In genomic region chr4:176241703-176242102, GRCh38 we compare ENCODE assay signal across 20 cellular contexts. TPM values are rescaled to one million over a fixed set of nuclear protein-coding genes. Genes with fewer than 3 reads are reported as not detected.
DNase-seq lines count a peak whose midpoint lies in the region; ATAC-seq, FAIRE-seq and TF ChIP-seq lines count a peak whose summit lies in the region.
"Had no signal": no experiment of that assay in that cellular context is flagged by ENCODE, and none has a peak within 500 bp of the region (broad histone marks: within the 10 kb centered on the region; RNA-seq: fewer than 3 reads in every experiment).

No MANE protein-coding gene starts in this region.

- in situ Hi-C loops in HepG2 (cut with HindIII; ENCODE audit: extremely low pct_ligation_motif_present, low pct_unique_long_range_greater_than_20kb) (no loop called here), GM23248 (cut with MboI) (no loop called here)

- no peaks in the 10 kb centered on the region for H3K27me3 ChIP-seq in HepG2 (ENCODE audit: control insufficient read depth in 1 of 2, insufficient read depth in 2 of 2, low read length in 2 of 2)
- no peaks in the 10 kb centered on the region for H3K27me3 ChIP-seq in right lobe of liver
- no peaks in the 10 kb centered on the region for H3K27me3 ChIP-seq in bronchial epithelial cell (ENCODE audit: control insufficient read depth, insufficient read depth, low read length)
- no peaks in the 10 kb centered on the region for H3K27me3 ChIP-seq in sigmoid colon
- H3K27me3 ChIP-seq in GM23248 (replicated peaks; ENCODE audit: insufficient read depth), result no peaks in the 10 kb centered on the region
- H3K27me3 ChIP-seq: BE2C had no signal

- H3K79me2 ChIP-seq in HepG2 (ENCODE audit: insufficient read depth, low read length), result no peaks in the 10 kb centered on the region
- H3K79me2 ChIP-seq in GM23248 (ENCODE audit: insufficient read depth), result no peaks in the 10 kb centered on the region

- no peak overlapping the region for H2AFZ ChIP-seq in HepG2 (ENCODE audit: low read length)
- no peak overlapping the region for H2AFZ ChIP-seq in GM23248

- FAIRE-seq in HepG2 (lab: Jason Lieb, UNC) (no peak), bronchial epithelial cell (lab: Jason Lieb, UNC) (peak; percentile 23)
- FAIRE-seq: D721Med, G401.6, GM12891, GM19239, H54 had no signal

- TF ChIP-seq CTCF in HepG2 (CRISPR knock-in tag; IDR thresholded peaks at IDR 0.05), result no peak
- no peak for TF ChIP-seq CTCF in right lobe of liver (IDR thresholded peaks at IDR 0.05)
- no peak for TF ChIP-seq CTCF in bronchial epithelial cell (IDR thresholded peaks at IDR 0.05; ENCODE audit: insufficient read depth, low read length, severe bottlenecking)
- no peak for TF ChIP-seq CTCF in sigmoid colon (IDR thresholded peaks at IDR 0.05)

- H3K4me1 ChIP-seq in HepG2 (ENCODE audit: insufficient read depth, low read length), result no peaks in the 10 kb centered on the region
- H3K4me1 ChIP-seq in right lobe of liver, result no peaks in the 10 kb centered on the region
- H3K4me1 ChIP-seq in sigmoid colon, result peaks cover 0 to 48% (median 28%) of the 10 kb centered on the region in 4 donors
- H3K4me1 ChIP-seq in GM23248 (ENCODE audit: insufficient read depth), result peaks cover 18% of the 10 kb centered on the region
- H3K4me1 ChIP-seq: BE2C had no signal

- H3K4me2 ChIP-seq in HepG2 (ENCODE audit: low read depth, low read length), result no peak overlapping the region
- H3K4me2 ChIP-seq in GM23248 (ENCODE audit: unreplicated experiment), result no peak overlapping the region

- DNase-seq in HepG2 (ENCODE audit: low spot score), result no peak
- DNase-seq in right lobe of liver, result no peak
- no peak for DNase-seq in bronchial epithelial cell (ENCODE audit: low read depth)
- no peak for DNase-seq in sigmoid colon
- no peak for DNase-seq in GM23248
- DNase-seq in activated effector memory CD4-positive, alpha-beta T cell treated with Interleukin-2 at 50 U/mL for 16 hours, result no peak
- DNase-seq: BE2C; C1 segment of cervical spinal cord; CD4-positive, CD25-positive, alpha-beta regulatory T cell; CD8-positive, alpha-beta memory T cell; COR-L47; HCEC 1CT; HFFc6 had no signal

- H3K9ac ChIP-seq in HepG2 (ENCODE audit: insufficient read depth, low read depth, low read length), result no peak overlapping the region
- H3K9ac ChIP-seq in GM23248, result no peak overlapping the region

- POLR2A ChIA-PET in HepG2 (lab: Yijun Ruan, JAX), result no interaction called here

- TF ChIP-seq EP300 in HepG2 (IDR thresholded peaks at IDR 0.05; ENCODE audit: low read depth in 2 of 2, low read length in 2 of 2) (no peak), HepG2 (CRISPR knock-in tag; IDR thresholded peaks at IDR 0.05; ENCODE audit: borderline replicate concordance) (no peak), sigmoid colon (IDR thresholded peaks at IDR 0.05) (no peak)

- no peak for ATAC-seq in HepG2
- ATAC-seq in right lobe of liver, result no peak
- no peak for ATAC-seq in HG03378 (IDR thresholded peaks at IDR 0.05; ENCODE audit: unreplicated experiment)

- BruUV-seq in HepG2 (replicated peaks; lab: Mats Ljungman, UMichigan), result no TSS peak

- H4K20me1 ChIP-seq in HepG2 (ENCODE audit: insufficient read depth, low read length), result no peaks in the 10 kb centered on the region
- H4K20me1 ChIP-seq in GM23248 (ENCODE audit: insufficient read depth), result no peaks in the 10 kb centered on the region

- TF ChIP-seq RAD21 in HepG2 (CRISPR knock-in tag; IDR thresholded peaks at IDR 0.05), result no peak

- H3K9me3 ChIP-seq in HepG2 (ENCODE audit: low read length) (no peaks in the 10 kb centered on the region), right lobe of liver (no peaks in the 10 kb centered on the region), sigmoid colon (no peaks in the 10 kb centered on the region), GM23248 (ENCODE audit: low read depth) (no peaks in the 10 kb centered on the region)
- H3K9me3 ChIP-seq: BE2C had no signal

- 38% methylated on average over 8 of the region's 8 CpGs for WGBS in HepG2 (ENCODE audit: low lambda C conversion rate)
- WGBS in right lobe of liver (ENCODE audit: insufficient coverage, low coverage, low lambda C conversion rate, missing lambda C conversion rate), result 86% methylated on average over 8 of the region's 8 CpGs
- 93 to 94% methylated on average over 8 of the region's 8 CpGs for WGBS in sigmoid colon, 2 donors
- 89 to 90% methylated on average over 8 of the region's 8 CpGs for WGBS in GM23248 (ENCODE audit: low coverage in 1 of 2, low lambda C conversion rate in 2 of 2, missing lambda C conversion rate in 2 of 2), 2 experiments

- no peaks in the 10 kb centered on the region for H3K9me2 ChIP-seq in GM23248 (ENCODE audit: insufficient read depth)

- TF ChIP-seq POLR2A in HepG2 (IDR thresholded peaks at IDR 0.05; ENCODE audit: insufficient read depth in 1 of 2, low read depth in 2 of 2, low read length in 2 of 2) (no peak), right lobe of liver (IDR thresholded peaks at IDR 0.05) (no peak), sigmoid colon (IDR thresholded peaks at IDR 0.05) (no peak)

- H3K36me3 ChIP-seq in HepG2 (replicated peaks in 1 of 2; ENCODE audit: control insufficient read depth in 1 of 2, insufficient read depth in 2 of 2, low read length in 2 of 2) (no peaks in the 10 kb centered on the region), right lobe of liver (no peaks in the 10 kb centered on the region), bronchial epithelial cell (ENCODE audit: control insufficient read depth, insufficient read depth, low read length) (no peaks in the 10 kb centered on the region), sigmoid colon (no peaks in the 10 kb centered on the region), GM23248 (ENCODE audit: low read depth) (no peaks in the 10 kb centered on the region)
- H3K36me3 ChIP-seq: BE2C had no signal

- intact Hi-C loops in HepG2 (cut with micrococcal nuclease; ENCODE audit: unreplicated experiment) (no loop called here), right lobe of liver (cut with DNase I) (no loop called here), sigmoid colon (cut with DNase I) (no loop called here)

- peaks cover 10% of the 10 kb centered on the region for H3F3A ChIP-seq in GM23248 (ENCODE audit: insufficient read depth)

- H3K4me3 ChIP-seq in HepG2 (replicated peaks in 1 of 3; ENCODE audit: insufficient read depth in 1 of 3, low read depth in 2 of 3, low read length in 3 of 3) (no peak overlapping the region), right lobe of liver (no peak overlapping the region), bronchial epithelial cell (ENCODE audit: low read depth, low read length) (no peak overlapping the region), sigmoid colon (no peak overlapping the region), GM23248 (no peak overlapping the region)

- H3K27ac ChIP-seq in HepG2 (ENCODE audit: extremely low read length, insufficient read depth, low read length), result no peak overlapping the region
- H3K27ac ChIP-seq in right lobe of liver, result no peak overlapping the region
- peak overlapping the region in 3 of 4 donors; percentile 63 to 90 (median 88) for H3K27ac ChIP-seq in sigmoid colon
- no peak overlapping the region for H3K27ac ChIP-seq in GM23248

- CTCF ChIA-PET in HepG2 (lab: Yijun Ruan, JAX; ENCODE audit: low intra/inter-chr PET ratio, low total read pairs), result no interaction called here

RNA-seq across cellular contexts. Expression of gene ASB5, which starts 27.3 kb away (rescaled TPM):
- not detected in 2 replicates for total RNA-seq in HepG2 (2016; rRNA removed; fragmentation: Illumina TruSeq; extraction: Trizol)
- not detected in 2 replicates for total RNA-seq in HepG2 (2016; cell fraction: cytosol; rRNA removed; fragmentation: Illumina TruSeq; extraction: Trizol; ENCODE audit: low read depth)
- not detected in 2 replicates for total RNA-seq in HepG2 (2016; cell fraction: insoluble cytoplasmic fraction; rRNA removed; fragmentation: Illumina TruSeq; extraction: Trizol)
- not detected in 2 replicates for total RNA-seq in HepG2 (2016; cell fraction: membrane; rRNA removed; fragmentation: Illumina TruSeq; extraction: Trizol)
- not detected in 2 replicates for total RNA-seq in HepG2 (2016; cell fraction: nucleus; rRNA removed; fragmentation: Illumina TruSeq; extraction: Trizol)
- polyA plus RNA-seq in HepG2 (2011; rRNA removed), result not detected in 2 replicates
- not detected in 2 replicates for polyA plus RNA-seq in HepG2 (2011; cell fraction: cytosol; rRNA removed)
- polyA plus RNA-seq in HepG2 (2011; cell fraction: nucleus; rRNA removed), result not detected in 2 replicates
- polyA plus RNA-seq in HepG2 (2012), result not detected in 2 replicates
- polyA plus RNA-seq in HepG2 (2016; cell fraction: cytosol; fragmentation: Illumina TruSeq; extraction: Trizol; ENCODE audit: low read depth), result not detected in 2 replicates
- polyA plus RNA-seq in HepG2 (2016; cell fraction: insoluble cytoplasmic fraction; fragmentation: Illumina TruSeq; extraction: Trizol; ENCODE audit: low read depth), result not detected in 2 replicates
- not detected in 2 replicates for polyA plus RNA-seq in HepG2 (2016; cell fraction: membrane; fragmentation: Illumina TruSeq; extraction: Trizol; ENCODE audit: low read depth)
- polyA plus RNA-seq in HepG2 (2016; cell fraction: nucleus; fragmentation: Illumina TruSeq; extraction: Trizol; ENCODE audit: insufficient read depth, low read depth), result not detected in 2 replicates
- polyA minus RNA-seq in HepG2 (2011; rRNA and poly(A)+ RNA removed; ENCODE audit: low replicate concordance), result not detected in 2 replicates
- not detected in 2 replicates for polyA minus RNA-seq in HepG2 (2011; cell fraction: cytosol; rRNA and poly(A)+ RNA removed)
- polyA minus RNA-seq in HepG2 (2011; cell fraction: nucleus; rRNA and poly(A)+ RNA removed), result not detected in 2 replicates
- under 1 TPM in 2 of 6 experiments, not detected in 4; 0.19 to 0.23 TPM for total RNA-seq in right lobe of liver
- not detected in 2 replicates for total RNA-seq in bronchial epithelial cell
- total RNA-seq in sigmoid colon, result 10 to 100 TPM; 14.3 to 69.2 (median 56.3) TPM
- polyA plus RNA-seq in sigmoid colon, result 1 to 10 TPM in 1 of 3 donors, under 1 TPM in 1, not detected in 1; 0.29 to 1.8 TPM
- total RNA-seq in GM23248 (2014; rRNA removed; shearing (Covaris generic)), result 0.25 TPM in 1 of 2 replicates, not detected in the other
- 0.25 TPM in 1 of 2 replicates, not detected in the other for polyA plus RNA-seq in GM23248 (2016; fragmentation: Nextera tagmentation; extraction: Ambion mirVana)
- total RNA-seq: CD4-positive, CD25-positive, alpha-beta regulatory T cell; CD8-positive, alpha-beta memory T cell had no signal
- polyA plus RNA-seq: CD4-positive, CD25-positive, alpha-beta regulatory T cell; CD8-positive, alpha-beta memory T cell had no signal

RNA-seq across cellular contexts. Expression of gene SPATA4, which starts 46.3 kb away (rescaled TPM):
- not detected in 2 replicates for total RNA-seq in HepG2 (2016; rRNA removed; fragmentation: Illumina TruSeq; extraction: Trizol)
- not detected in 2 replicates for total RNA-seq in HepG2 (2016; cell fraction: cytosol; rRNA removed; fragmentation: Illumina TruSeq; extraction: Trizol; ENCODE audit: low read depth)
- not detected in 2 replicates for total RNA-seq in HepG2 (2016; cell fraction: insoluble cytoplasmic fraction; rRNA removed; fragmentation: Illumina TruSeq; extraction: Trizol)
- total RNA-seq in HepG2 (2016; cell fraction: membrane; rRNA removed; fragmentation: Illumina TruSeq; extraction: Trizol), result not detected in 2 replicates
- total RNA-seq in HepG2 (2016; cell fraction: nucleus; rRNA removed; fragmentation: Illumina TruSeq; extraction: Trizol), result not detected in 2 replicates
- polyA plus RNA-seq in HepG2 (2011; rRNA removed), result not detected in 2 replicates
- polyA plus RNA-seq in HepG2 (2011; cell fraction: cytosol; rRNA removed), result not detected in 2 replicates
- not detected in 2 replicates for polyA plus RNA-seq in HepG2 (2011; cell fraction: nucleus; rRNA removed)
- polyA plus RNA-seq in HepG2 (2012), result not detected in 2 replicates
- not detected in 2 replicates for polyA plus RNA-seq in HepG2 (2016; cell fraction: cytosol; fragmentation: Illumina TruSeq; extraction: Trizol; ENCODE audit: low read depth)
- not detected in 2 replicates for polyA plus RNA-seq in HepG2 (2016; cell fraction: insoluble cytoplasmic fraction; fragmentation: Illumina TruSeq; extraction: Trizol; ENCODE audit: low read depth)
- polyA plus RNA-seq in HepG2 (2016; cell fraction: membrane; fragmentation: Illumina TruSeq; extraction: Trizol; ENCODE audit: low read depth), result not detected in 2 replicates
- not detected in 2 replicates for polyA plus RNA-seq in HepG2 (2016; cell fraction: nucleus; fragmentation: Illumina TruSeq; extraction: Trizol; ENCODE audit: insufficient read depth, low read depth)
- not detected in 2 replicates for polyA minus RNA-seq in HepG2 (2011; rRNA and poly(A)+ RNA removed; ENCODE audit: low replicate concordance)
- polyA minus RNA-seq in HepG2 (2011; cell fraction: cytosol; rRNA and poly(A)+ RNA removed), result not detected in 2 replicates
- not detected in 2 replicates for polyA minus RNA-seq in HepG2 (2011; cell fraction: nucleus; rRNA and poly(A)+ RNA removed)
- total RNA-seq in right lobe of liver, result not detected
- under 0.01 and 0.13 TPM in 2 replicates for total RNA-seq in bronchial epithelial cell
- total RNA-seq in sigmoid colon, result 1 to 10 TPM in 1 of 4 donors, under 1 TPM in 2, not detected in 1; 0.36 to 2.8 (median 0.54) TPM
- polyA plus RNA-seq in sigmoid colon, result not detected
- not detected in 2 replicates for total RNA-seq in GM23248 (2014; rRNA removed; shearing (Covaris generic))
- polyA plus RNA-seq in GM23248 (2016; fragmentation: Nextera tagmentation; extraction: Ambion mirVana), result 0.73 and 0.90 TPM in 2 replicates
- total RNA-seq: A172; CD4-positive, CD25-positive, alpha-beta regulatory T cell; CD8-positive, alpha-beta memory T cell had no signal
- polyA plus RNA-seq: CD4-positive, CD25-positive, alpha-beta regulatory T cell; CD8-positive, alpha-beta memory T cell had no signal

Comparison
In these comparisons a context has a peak if more than half of its experiments do, and no peak if none do; other contexts are left out.
1. H3K27ac ChIP-seq: peak in sigmoid colon (3 of 4); none in HepG2 (single experiment), right lobe of liver (0 of 3) and GM23248 (single experiment).
2. RNA of gene ASB5, which starts 27.3 kb away (total RNA-seq): 14.3 to 69.2 TPM in sigmoid colon; not detected in HepG2, 0.19 to 0.23 TPM in right lobe of liver, not detected in bronchial epithelial cell and 0.25 TPM in GM23248; every median in the first group is over 10 times any median in the second.